ENCODE assay signal across 1 cellular context in the genomic region with DNA sequence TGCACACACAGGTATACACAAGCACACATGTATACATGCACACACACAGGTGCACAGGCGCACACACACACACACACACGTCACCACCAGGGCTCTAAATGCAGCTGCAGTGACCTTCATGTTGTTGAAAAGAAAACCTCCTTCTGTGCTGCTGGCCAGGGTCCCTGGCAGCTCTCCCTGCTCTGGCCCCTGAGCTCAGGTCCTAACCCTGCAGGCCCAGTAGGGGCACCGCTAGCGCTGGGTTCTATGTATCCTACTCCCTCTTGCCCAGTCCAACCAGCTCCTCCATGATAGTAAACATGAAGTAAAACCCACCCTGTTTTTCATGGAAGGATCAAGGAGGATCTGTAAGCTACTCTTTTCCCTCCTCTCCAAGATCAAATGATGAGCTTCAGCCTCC.
TF ChIP-seq lines count a peak whose summit lies in the region.

No MANE protein-coding gene starts in this region.

TF ChIP-seq in GM23338, 12 proteins besides CTCF, POLR2A, EP300 and RAD21 (continued from another document):
- TF ChIP-seq, protein P1, sequence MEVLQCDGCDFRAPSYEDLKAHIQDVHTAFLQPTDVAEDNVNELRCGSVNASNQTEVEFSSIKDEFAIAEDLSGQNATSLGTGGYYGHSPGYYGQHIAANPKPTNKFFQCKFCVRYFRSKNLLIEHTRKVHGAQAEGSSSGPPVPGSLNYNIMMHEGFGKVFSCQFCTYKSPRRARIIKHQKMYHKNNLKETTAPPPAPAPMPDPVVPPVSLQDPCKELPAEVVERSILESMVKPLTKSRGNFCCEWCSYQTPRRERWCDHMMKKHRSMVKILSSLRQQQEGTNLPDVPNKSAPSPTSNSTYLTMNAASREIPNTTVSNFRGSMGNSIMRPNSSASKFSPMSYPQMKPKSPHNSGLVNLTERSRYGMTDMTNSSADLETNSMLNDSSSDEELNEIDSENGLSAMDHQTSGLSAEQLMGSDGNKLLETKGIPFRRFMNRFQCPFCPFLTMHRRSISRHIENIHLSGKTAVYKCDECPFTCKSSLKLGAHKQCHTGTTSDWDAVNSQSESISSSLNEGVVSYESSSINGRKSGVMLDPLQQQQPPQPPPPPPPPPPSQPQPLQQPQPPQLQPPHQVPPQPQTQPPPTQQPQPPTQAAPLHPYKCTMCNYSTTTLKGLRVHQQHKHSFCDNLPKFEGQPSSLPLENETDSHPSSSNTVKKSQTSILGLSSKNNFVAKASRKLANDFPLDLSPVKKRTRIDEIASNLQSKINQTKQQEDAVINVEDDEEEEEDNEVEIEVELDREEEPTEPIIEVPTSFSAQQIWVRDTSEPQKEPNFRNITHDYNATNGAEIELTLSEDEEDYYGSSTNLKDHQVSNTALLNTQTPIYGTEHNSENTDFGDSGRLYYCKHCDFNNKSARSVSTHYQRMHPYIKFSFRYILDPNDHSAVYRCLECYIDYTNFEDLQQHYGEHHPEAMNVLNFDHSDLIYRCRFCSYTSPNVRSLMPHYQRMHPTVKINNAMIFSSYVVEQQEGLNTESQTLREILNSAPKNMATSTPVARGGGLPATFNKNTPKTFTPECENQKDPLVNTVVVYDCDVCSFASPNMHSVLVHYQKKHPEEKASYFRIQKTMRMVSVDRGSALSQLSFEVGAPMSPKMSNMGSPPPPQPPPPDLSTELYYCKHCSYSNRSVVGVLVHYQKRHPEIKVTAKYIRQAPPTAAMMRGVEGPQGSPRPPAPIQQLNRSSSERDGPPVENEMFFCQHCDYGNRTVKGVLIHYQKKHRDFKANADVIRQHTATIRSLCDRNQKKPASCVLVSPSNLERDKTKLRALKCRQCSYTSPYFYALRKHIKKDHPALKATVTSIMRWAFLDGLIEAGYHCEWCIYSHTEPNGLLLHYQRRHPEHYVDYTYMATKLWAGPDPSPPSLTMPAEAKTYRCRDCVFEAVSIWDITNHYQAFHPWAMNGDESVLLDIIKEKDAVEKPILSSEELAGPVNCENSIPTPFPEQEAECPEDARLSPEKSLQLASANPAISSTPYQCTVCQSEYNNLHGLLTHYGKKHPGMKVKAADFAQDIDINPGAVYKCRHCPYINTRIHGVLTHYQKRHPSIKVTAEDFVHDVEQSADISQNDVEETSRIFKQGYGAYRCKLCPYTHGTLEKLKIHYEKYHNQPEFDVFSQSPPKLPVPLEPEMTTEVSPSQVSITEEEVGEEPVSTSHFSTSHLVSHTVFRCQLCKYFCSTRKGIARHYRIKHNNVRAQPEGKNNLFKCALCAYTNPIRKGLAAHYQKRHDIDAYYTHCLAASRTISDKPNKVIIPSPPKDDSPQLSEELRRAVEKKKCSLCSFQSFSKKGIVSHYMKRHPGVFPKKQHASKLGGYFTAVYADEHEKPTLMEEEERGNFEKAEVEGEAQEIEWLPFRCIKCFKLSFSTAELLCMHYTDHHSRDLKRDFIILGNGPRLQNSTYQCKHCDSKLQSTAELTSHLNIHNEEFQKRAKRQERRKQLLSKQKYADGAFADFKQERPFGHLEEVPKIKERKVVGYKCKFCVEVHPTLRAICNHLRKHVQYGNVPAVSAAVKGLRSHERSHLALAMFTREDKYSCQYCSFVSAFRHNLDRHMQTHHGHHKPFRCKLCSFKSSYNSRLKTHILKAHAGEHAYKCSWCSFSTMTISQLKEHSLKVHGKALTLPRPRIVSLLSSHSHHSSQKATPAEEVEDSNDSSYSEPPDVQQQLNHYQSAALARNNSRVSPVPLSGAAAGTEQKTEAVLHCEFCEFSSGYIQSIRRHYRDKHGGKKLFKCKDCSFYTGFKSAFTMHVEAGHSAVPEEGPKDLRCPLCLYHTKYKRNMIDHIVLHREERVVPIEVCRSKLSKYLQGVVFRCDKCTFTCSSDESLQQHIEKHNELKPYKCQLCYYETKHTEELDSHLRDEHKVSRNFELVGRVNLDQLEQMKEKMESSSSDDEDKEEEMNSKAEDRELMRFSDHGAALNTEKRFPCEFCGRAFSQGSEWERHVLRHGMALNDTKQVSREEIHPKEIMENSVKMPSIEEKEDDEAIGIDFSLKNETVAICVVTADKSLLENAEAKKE (CRISPR knock-in tag; IDR thresholded peaks at IDR 0.05) = no peak
- TF ChIP-seq, protein P2, sequence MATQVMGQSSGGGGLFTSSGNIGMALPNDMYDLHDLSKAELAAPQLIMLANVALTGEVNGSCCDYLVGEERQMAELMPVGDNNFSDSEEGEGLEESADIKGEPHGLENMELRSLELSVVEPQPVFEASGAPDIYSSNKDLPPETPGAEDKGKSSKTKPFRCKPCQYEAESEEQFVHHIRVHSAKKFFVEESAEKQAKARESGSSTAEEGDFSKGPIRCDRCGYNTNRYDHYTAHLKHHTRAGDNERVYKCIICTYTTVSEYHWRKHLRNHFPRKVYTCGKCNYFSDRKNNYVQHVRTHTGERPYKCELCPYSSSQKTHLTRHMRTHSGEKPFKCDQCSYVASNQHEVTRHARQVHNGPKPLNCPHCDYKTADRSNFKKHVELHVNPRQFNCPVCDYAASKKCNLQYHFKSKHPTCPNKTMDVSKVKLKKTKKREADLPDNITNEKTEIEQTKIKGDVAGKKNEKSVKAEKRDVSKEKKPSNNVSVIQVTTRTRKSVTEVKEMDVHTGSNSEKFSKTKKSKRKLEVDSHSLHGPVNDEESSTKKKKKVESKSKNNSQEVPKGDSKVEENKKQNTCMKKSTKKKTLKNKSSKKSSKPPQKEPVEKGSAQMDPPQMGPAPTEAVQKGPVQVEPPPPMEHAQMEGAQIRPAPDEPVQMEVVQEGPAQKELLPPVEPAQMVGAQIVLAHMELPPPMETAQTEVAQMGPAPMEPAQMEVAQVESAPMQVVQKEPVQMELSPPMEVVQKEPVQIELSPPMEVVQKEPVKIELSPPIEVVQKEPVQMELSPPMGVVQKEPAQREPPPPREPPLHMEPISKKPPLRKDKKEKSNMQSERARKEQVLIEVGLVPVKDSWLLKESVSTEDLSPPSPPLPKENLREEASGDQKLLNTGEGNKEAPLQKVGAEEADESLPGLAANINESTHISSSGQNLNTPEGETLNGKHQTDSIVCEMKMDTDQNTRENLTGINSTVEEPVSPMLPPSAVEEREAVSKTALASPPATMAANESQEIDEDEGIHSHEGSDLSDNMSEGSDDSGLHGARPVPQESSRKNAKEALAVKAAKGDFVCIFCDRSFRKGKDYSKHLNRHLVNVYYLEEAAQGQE (IDR thresholded peaks at IDR 0.05; ENCODE audit: unreplicated experiment) = no peak
- no peak for TF ChIP-seq ZNF331 (CRISPR knock-in tag; IDR thresholded peaks at IDR 0.05; ENCODE audit: low read depth)
- TF ChIP-seq ZNF114 (CRISPR knock-in tag; IDR thresholded peaks at IDR 0.05) = no peak
- TF ChIP-seq POLR2AphosphoS5 (IDR thresholded peaks at IDR 0.05; ENCODE audit: low read depth) = no peak
